In genomic region chr12:51766067-51766466, GRCh38 we compare ENCODE assay signal across 23 cellular contexts.
"Had no signal": no experiment of that assay in that cellular context is flagged by ENCODE, and none has a peak within 500 bp of the region (broad histone marks: within the 10 kb centered on the region; RNA-seq: fewer than 3 reads in every experiment).

No MANE protein-coding gene starts in this region.

- H3K27ac ChIP-seq: HL-60, SJSA1, SK-N-MC had no signal

- H3K4me1 Mint-ChIP-seq: IgD-negative memory B cell had no signal

- H3K36me3 ChIP-seq: SJSA1 had no signal

- DNase-seq: Kasumi-1, KG1, MM.1S, NCI-H1092 treated with DMSO at 0.1 percent for 48 hours, NCI-H1436, NCI-H187, NCI-H2029, NCI-H2081 treated with DMSO at 0.1 percent for 48 hours, NCI-H2171, NCI-H226, NCI-H446, NCI-H510A, NCI-H524 treated with DMSO at 0.1 percent for 48 hours, NCI-H69, NCI-H774, Right ventricle myocardium superior, RPMI8226, SIG-M5 had no signal

- H3K27ac Mint-ChIP-seq: IgD-negative memory B cell had no signal

- H3K36me3 Mint-ChIP-seq: IgD-negative memory B cell had no signal

- H3K4me3 ChIP-seq: SJSA1, SK-N-MC had no signal

- H3K9me3 ChIP-seq: SJSA1 had no signal

- FAIRE-seq: RCC 7860 had no signal

- H3K4me1 ChIP-seq: SJSA1 had no signal

- H3K27me3 ChIP-seq: SJSA1 had no signal

- H3K4me3 Mint-ChIP-seq: IgD-negative memory B cell had no signal

- H3K9me3 Mint-ChIP-seq: IgD-negative memory B cell had no signal
